ENCODE assay signal across 1 cellular context in the genomic region with DNA sequence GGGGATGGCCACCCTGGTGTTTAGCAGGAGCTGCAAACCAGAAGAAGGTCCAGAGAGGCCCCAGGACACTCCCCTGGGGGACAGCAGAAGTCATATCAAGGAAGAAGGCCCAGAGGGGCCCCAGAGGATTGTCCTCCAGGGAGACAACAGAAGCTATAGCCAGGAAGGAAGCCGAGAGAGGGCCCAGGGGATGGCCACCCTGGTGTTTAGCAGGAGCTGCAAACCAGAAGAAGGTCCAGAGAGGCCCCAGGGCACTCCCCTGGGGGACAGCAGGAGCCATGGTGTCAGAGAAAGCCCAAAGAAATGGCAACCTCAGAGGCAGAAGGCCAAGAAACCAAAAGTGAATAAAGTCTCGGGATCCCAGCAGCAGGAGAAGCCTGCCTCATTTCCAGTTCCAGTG. TPM values are rescaled to one million over a fixed set of nuclear protein-coding genes. Genes with fewer than 3 reads are reported as not detected.
"Had no signal": no experiment of that assay in that cellular context is flagged by ENCODE, and none has a peak within 500 bp of the region (broad histone marks: within the 10 kb centered on the region; RNA-seq: fewer than 3 reads in every experiment).

No MANE protein-coding gene starts in this region.

RNA-seq across cellular contexts. Expression of a gene that starts 2.1 kb away (rescaled TPM):
- total RNA-seq: G401 had no signal

RNA-seq across cellular contexts. Expression of a gene that starts 11.8 kb away (rescaled TPM):
- total RNA-seq: G401 had no signal
